8 cellular contexts compared by ENCODE assay signal in genomic region chr10:103966671-103967432, GRCh38. TPM values are rescaled to one million over a fixed set of nuclear protein-coding genes. Genes with fewer than 3 reads are reported as not detected.
DNase-seq lines count a peak whose midpoint lies in the region; ATAC-seq and TF ChIP-seq lines count a peak whose summit lies in the region.

SLK (plus strand) TSS chr10:103967140; CDS start chr10:103967746, 606 bp downstream.

- no peaks in the 10 kb centered on the region for H3K27me3 ChIP-seq in RWPE2 (ENCODE audit: insufficient read depth, poor library complexity, severe bottlenecking)

- H3K36me3 ChIP-seq in RWPE2 (ENCODE audit: low read depth) = peaks cover 5% of the 10 kb centered on the region

- peak within 1 kb of the TSS; percentile 96 to 99 (median 97) for H3K4me3 Mint-ChIP-seq in IgD-negative memory B cell
- peak within 1 kb of the TSS; percentile 96 to 98 (median 97) for H3K4me3 Mint-ChIP-seq in nephron

- TF ChIP-seq CTCF in RWPE2 (IDR thresholded peaks at IDR 0.05; ENCODE audit: poor library complexity, severe bottlenecking) (no peak), fibroblast of pulmonary artery (IDR thresholded peaks at IDR 0.05; ENCODE audit: low read length, missing control alignments) (no peak), nephron (IDR thresholded peaks at IDR 0.05; ENCODE audit: unreplicated experiment in 3 of 3) (no peak)

- H3K4me3 ChIP-seq in RWPE2 (ENCODE audit: severe bottlenecking) (peak within 1 kb of the TSS; percentile 99), fibroblast of pulmonary artery (replicated peaks; ENCODE audit: low read depth, low read length) (peak within 1 kb of the TSS; percentile 78)

- H3K4me1 Mint-ChIP-seq in IgD-negative memory B cell (peaks cover 26 to 36% (median 32%) of the 10 kb centered on the region in 3 donors), nephron (peaks cover 35% of the 10 kb centered on the region)

- H3K36me3 Mint-ChIP-seq in IgD-negative memory B cell (peaks cover 4% of the 10 kb centered on the region), nephron (ENCODE audit: low read depth) (no peaks in the 10 kb centered on the region)

- DNase-seq in DMS53 (lab: John Stamatoyannopoulos, UW) = peak; percentile 95
- peak; percentile 67 for DNase-seq in RWPE2 (ENCODE audit: low spot score)
- peak; percentile 79 for DNase-seq in activated T-helper 9 cell treated with anti-CD3 and anti-CD28 coated beads, Interleukin-2, amount 50 U/mL, for 16 hours (ENCODE audit: low read depth)
- DNase-seq in fibroblast of pulmonary artery (ENCODE audit: low read depth) = peak; percentile 85
- DNase-seq in stimulated activated naive CD8-positive, alpha-beta T cell treated with anti-CD3 and anti-CD28 coated beads, Interleukin-15, Interleukin-2, amounts not matched to agents 100 U/mL and 50 U/mL, for 24 hours = peak; percentile 89

- peak; percentile 73 for ATAC-seq in GM21529 (IDR thresholded peaks at IDR 0.05; ENCODE audit: unreplicated experiment)
- peak; percentile 62 for ATAC-seq in RWPE2 (ENCODE audit: low read depth)
- peak; percentile 88 for ATAC-seq in stimulated activated naive CD8-positive, alpha-beta T cell treated with anti-CD3 and anti-CD28 coated beads, Interleukin-15, Interleukin-2, amounts not matched to agents 100 U/mL and 50 U/mL, for 24 hours

- peaks cover 17% of the 10 kb centered on the region for H3K4me1 ChIP-seq in RWPE2 (ENCODE audit: insufficient read depth, poor library complexity, severe bottlenecking)

- H3K27me3 Mint-ChIP-seq in IgD-negative memory B cell (peaks cover 1% of the 10 kb centered on the region), nephron (ENCODE audit: low read depth) (no peaks in the 10 kb centered on the region)

- H3K9me3 Mint-ChIP-seq in IgD-negative memory B cell (peaks cover 0 to 2% (median 0%) of the 10 kb centered on the region in 3 donors), nephron (no peaks in the 10 kb centered on the region)

- peak within 1 kb of the TSS; percentile 90 to 98 (median 94) for H3K27ac Mint-ChIP-seq in IgD-negative memory B cell
- peak within 1 kb of the TSS; percentile 92 to 96 (median 95) for H3K27ac Mint-ChIP-seq in nephron

- no peaks in the 10 kb centered on the region for H3K9me3 ChIP-seq in RWPE2 (ENCODE audit: severe bottlenecking)

- H3K27ac ChIP-seq in RWPE2 (ENCODE audit: poor library complexity, severe bottlenecking) = peak within 1 kb of the TSS; percentile 77

RNA-seq across cellular contexts. Expression of gene SLK, which starts in this region (rescaled TPM):
- polyA plus RNA-seq in IgD-negative memory B cell = 3.0 TPM

Comparison
In these comparisons a context has a peak if more than half of its experiments do, and no peak if none do; other contexts are left out.
1. Peak in every context shown above with its lines: DNase-seq, ATAC-seq, H3K4me3 ChIP-seq and H3K27ac ChIP-seq.